In genomic region chr12:123807670-123808069, GRCh38 we compare ENCODE assay signal across 17 cellular contexts. TPM values are rescaled to one million over a fixed set of nuclear protein-coding genes. Genes with fewer than 3 reads are reported as not detected.
DNase-seq lines count a peak whose midpoint lies in the region; ATAC-seq and TF ChIP-seq lines count a peak whose summit lies in the region.
"Had no signal": no experiment of that assay in that cellular context is flagged by ENCODE, and none has a peak within 500 bp of the region (broad histone marks: within the 10 kb centered on the region; RNA-seq: fewer than 3 reads in every experiment).

No MANE protein-coding gene starts in this region.

- peaks cover 9% of the 10 kb centered on the region for H3K27me3 Mint-ChIP-seq in chondrocyte (ENCODE audit: low read depth)
- H3K27me3 Mint-ChIP-seq in type B pancreatic cell, result peaks cover 23% of the 10 kb centered on the region

- POLR2A ChIA-PET in HEK293 (lab: Yijun Ruan, JAX), result no interaction called here

- H3K4me1 ChIP-seq in ACC112 (ENCODE audit: control insufficient read depth, insufficient read depth, low read length, unreplicated experiment) (peaks cover 6% of the 10 kb centered on the region), HEK293 (ENCODE audit: control insufficient read depth, insufficient read depth, low read length) (no peaks in the 10 kb centered on the region)
- H3K4me1 ChIP-seq: Caco-2 had no signal

- no peak overlapping the region for H3K4me3 ChIP-seq in ACC112 (ENCODE audit: low read depth, low read length)
- H3K4me3 ChIP-seq in HEK293 (ENCODE audit: low read depth, low read length), result no peak overlapping the region
- H3K4me3 ChIP-seq: lung had no signal

- CTCF ChIA-PET in HEK293 (lab: Yijun Ruan, JAX), result interaction anchor here (0.6 to 1.2 kb wide), 5 partner anchors 18 to 1021 kb away, joined by 3 to 7 read pairs (median 4); no protein-coding TSS in a partner anchor

- TF ChIP-seq CTCF in HEK293 (tag by site-specific recombination; IDR thresholded peaks at IDR 0.05) (no peak), chondrocyte (IDR thresholded peaks at IDR 0.05) (no peak), type B pancreatic cell (conservative IDR thresholded peaks at IDR 0.05) (no peak)

- peak overlapping the region; percentile 38 for H2AFZ ChIP-seq in ACC112 (ENCODE audit: low read length, unreplicated experiment)

- H3K9me3 Mint-ChIP-seq in chondrocyte (ENCODE audit: low read depth) (no peaks in the 10 kb centered on the region), type B pancreatic cell (no peaks in the 10 kb centered on the region)
- H3K9me3 Mint-ChIP-seq: natural killer cell treated with Interleukin-12 subunit alpha and Interleukin-12 subunit beta and Interleukin-15 and Interleukin-18, amount 100 ng/mL, for 72 hours had no signal

- no peaks in the 10 kb centered on the region for H3K9me3 ChIP-seq in HEK293 (ENCODE audit: control insufficient read depth, insufficient read depth, low read depth, low read length)
- H3K9me3 ChIP-seq: Caco-2 had no signal

- H3K27ac ChIP-seq in ACC112 (ENCODE audit: low read depth, low read length), result no peak overlapping the region
- no peak overlapping the region for H3K27ac ChIP-seq in HEK293 (ENCODE audit: extremely low read depth, low read depth, low read length)

- no peaks in the 10 kb centered on the region for H3K79me2 ChIP-seq in ACC112 (ENCODE audit: control insufficient read depth, insufficient read depth, low read length, unreplicated experiment)

- H3K4me1 Mint-ChIP-seq in chondrocyte (ENCODE audit: low read depth) (peaks cover 4% of the 10 kb centered on the region), type B pancreatic cell (ENCODE audit: unreplicated experiment) (peaks cover 5% of the 10 kb centered on the region)

- peaks cover 5% of the 10 kb centered on the region; the same call in 1 of the 2 replicates for H3K27me3 ChIP-seq in ACC112 (ENCODE audit: insufficient read depth, low read length)

- no peaks in the 10 kb centered on the region for H3K36me3 ChIP-seq in ACC112 (ENCODE audit: insufficient read depth, low read length)
- no peaks in the 10 kb centered on the region for H3K36me3 ChIP-seq in HEK293 (ENCODE audit: control insufficient read depth in 2 of 2, insufficient read depth in 1 of 2, low read length in 2 of 2)

- DNase-seq in chondrocyte (ENCODE audit: low spot score) (no peak), midbrain (lab: John Stamatoyannopoulos, UW) (peak; percentile 4), occipital lobe (lab: John Stamatoyannopoulos, UW) (no peak), type B pancreatic cell (ENCODE audit: extremely low spot score, unreplicated experiment) (no peak)
- DNase-seq in activated CD4-positive, alpha-beta T cell treated with anti-CD3 and anti-CD28 coated beads for 48 hours, result no peak
- DNase-seq: activated CD4-positive, alpha-beta T cell treated with anti-CD3 and anti-CD28 coated beads for 1 hour; activated effector memory CD4-positive, alpha-beta T cell treated with anti-CD3 and anti-CD28 coated beads, Interleukin-2, amount 50 U/mL, for 16 hours; AML-193; NCI-H2171; NK-92 treated with Interleukin-12 subunit alpha and Interleukin-12 subunit beta, amount 100 ng/mL, for 24 hours had no signal

- no peak for ATAC-seq in GM18907 (IDR thresholded peaks at IDR 0.05; ENCODE audit: unreplicated experiment)
- ATAC-seq: natural killer cell treated with Interleukin-12 subunit alpha and Interleukin-12 subunit beta and Interleukin-15 and Interleukin-18, amount 100 ng/mL, for 72 hours had no signal

- H3K36me3 Mint-ChIP-seq in chondrocyte (ENCODE audit: low read depth), result peaks cover 2% of the 10 kb centered on the region
- H3K36me3 Mint-ChIP-seq in type B pancreatic cell, result no peaks in the 10 kb centered on the region
- H3K36me3 Mint-ChIP-seq: natural killer cell treated with Interleukin-12 subunit alpha and Interleukin-12 subunit beta and Interleukin-15 and Interleukin-18, amount 100 ng/mL, for 72 hours had no signal

- H3K27ac Mint-ChIP-seq in chondrocyte (ENCODE audit: unreplicated experiment) (peak overlapping the region; percentile 20), type B pancreatic cell (no peak overlapping the region)
- H3K27ac Mint-ChIP-seq: natural killer cell treated with Interleukin-12 subunit alpha and Interleukin-12 subunit beta and Interleukin-15 and Interleukin-18, amount 100 ng/mL, for 72 hours had no signal

- H3K4me3 Mint-ChIP-seq in chondrocyte (ENCODE audit: unreplicated experiment), result no peak overlapping the region
- no peak overlapping the region for H3K4me3 Mint-ChIP-seq in type B pancreatic cell
- H3K4me3 Mint-ChIP-seq: natural killer cell treated with Interleukin-12 subunit alpha and Interleukin-12 subunit beta and Interleukin-15 and Interleukin-18, amount 100 ng/mL, for 72 hours had no signal

TF ChIP-seq in HEK293, 187 proteins besides CTCF, POLR2A, EP300 and RAD21 (continues in another document):
- TF ChIP-seq PRDM1 (tag by site-specific recombination; IDR thresholded peaks at IDR 0.05) (peak; percentile 87), ZNF843 (tag by site-specific recombination; IDR thresholded peaks at IDR 0.05) (no peak), WT1 (tag by site-specific recombination; IDR thresholded peaks at IDR 0.05) (peak; percentile 16; the same call in 1 of the 2 replicates), ZNF785 (tag by site-specific recombination; IDR thresholded peaks at IDR 0.05) (no peak), ZNF394 (tag by site-specific recombination; IDR thresholded peaks at IDR 0.05; ENCODE audit: borderline replicate concordance) (no peak), ZBTB20 (tag by site-specific recombination; IDR thresholded peaks at IDR 0.05) (no peak), ZNF350 (tag by site-specific recombination; IDR thresholded peaks at IDR 0.05) (no peak), ZNF626 (tag by site-specific recombination; IDR thresholded peaks at IDR 0.05) (no peak), ZNF629 (tag by site-specific recombination; IDR thresholded peaks at IDR 0.05) (no peak), ZNF174 (tag by site-specific recombination; IDR thresholded peaks at IDR 0.05) (no peak), ZNF302 (tag by site-specific recombination; IDR thresholded peaks at IDR 0.05; ENCODE audit: low read depth) (no peak), ZNF544 (tag by site-specific recombination; IDR thresholded peaks at IDR 0.05) (no peak), BCL11A (tag by site-specific recombination; IDR thresholded peaks at IDR 0.05; ENCODE audit: low read depth) (no peak), ZNF548 (tag by site-specific recombination; IDR thresholded peaks at IDR 0.05) (no peak), ZNF837 (tag by site-specific recombination; IDR thresholded peaks at IDR 0.05) (no peak), ZNF292 (tag by site-specific recombination; IDR thresholded peaks at IDR 0.05; ENCODE audit: borderline replicate concordance, low read depth) (no peak), FEZF1 (tag by site-specific recombination; IDR thresholded peaks at IDR 0.05) (no peak), RBAK (tag by site-specific recombination; IDR thresholded peaks at IDR 0.05) (no peak), ZNF510 (tag by site-specific recombination; IDR thresholded peaks at IDR 0.05; ENCODE audit: insufficient replicate concordance) (no peak), ZNF76 (tag by site-specific recombination; IDR thresholded peaks at IDR 0.05; ENCODE audit: borderline replicate concordance, low read depth) (no peak), ZNF26 (tag by site-specific recombination; IDR thresholded peaks at IDR 0.05) (no peak), ZNF221 (tag by site-specific recombination; IDR thresholded peaks at IDR 0.05; ENCODE audit: borderline replicate concordance) (no peak)
- TF ChIP-seq, protein P1, sequence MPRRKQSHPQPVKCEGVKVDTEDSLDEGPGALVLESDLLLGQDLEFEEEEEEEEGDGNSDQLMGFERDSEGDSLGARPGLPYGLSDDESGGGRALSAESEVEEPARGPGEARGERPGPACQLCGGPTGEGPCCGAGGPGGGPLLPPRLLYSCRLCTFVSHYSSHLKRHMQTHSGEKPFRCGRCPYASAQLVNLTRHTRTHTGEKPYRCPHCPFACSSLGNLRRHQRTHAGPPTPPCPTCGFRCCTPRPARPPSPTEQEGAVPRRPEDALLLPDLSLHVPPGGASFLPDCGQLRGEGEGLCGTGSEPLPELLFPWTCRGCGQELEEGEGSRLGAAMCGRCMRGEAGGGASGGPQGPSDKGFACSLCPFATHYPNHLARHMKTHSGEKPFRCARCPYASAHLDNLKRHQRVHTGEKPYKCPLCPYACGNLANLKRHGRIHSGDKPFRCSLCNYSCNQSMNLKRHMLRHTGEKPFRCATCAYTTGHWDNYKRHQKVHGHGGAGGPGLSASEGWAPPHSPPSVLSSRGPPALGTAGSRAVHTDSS (tag by site-specific recombination; IDR thresholded peaks at IDR 0.05), result no peak
- TF ChIP-seq, protein P2, sequence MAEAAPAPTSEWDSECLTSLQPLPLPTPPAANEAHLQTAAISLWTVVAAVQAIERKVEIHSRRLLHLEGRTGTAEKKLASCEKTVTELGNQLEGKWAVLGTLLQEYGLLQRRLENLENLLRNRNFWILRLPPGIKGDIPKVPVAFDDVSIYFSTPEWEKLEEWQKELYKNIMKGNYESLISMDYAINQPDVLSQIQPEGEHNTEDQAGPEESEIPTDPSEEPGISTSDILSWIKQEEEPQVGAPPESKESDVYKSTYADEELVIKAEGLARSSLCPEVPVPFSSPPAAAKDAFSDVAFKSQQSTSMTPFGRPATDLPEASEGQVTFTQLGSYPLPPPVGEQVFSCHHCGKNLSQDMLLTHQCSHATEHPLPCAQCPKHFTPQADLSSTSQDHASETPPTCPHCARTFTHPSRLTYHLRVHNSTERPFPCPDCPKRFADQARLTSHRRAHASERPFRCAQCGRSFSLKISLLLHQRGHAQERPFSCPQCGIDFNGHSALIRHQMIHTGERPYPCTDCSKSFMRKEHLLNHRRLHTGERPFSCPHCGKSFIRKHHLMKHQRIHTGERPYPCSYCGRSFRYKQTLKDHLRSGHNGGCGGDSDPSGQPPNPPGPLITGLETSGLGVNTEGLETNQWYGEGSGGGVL (tag by site-specific recombination; IDR thresholded peaks at IDR 0.05), result peak; percentile 82

RNA-seq across cellular contexts. Expression of gene DNAH10, which starts 45.6 kb away (rescaled TPM):
- 0.46 to 1.2 TPM (median 0.95 TPM) in 3 replicates for total RNA-seq in chondrocyte
- total RNA-seq in occipital lobe, result 22.6 TPM
- 0.29 and 0.56 TPM in 2 replicates for total RNA-seq in type B pancreatic cell (ENCODE audit: low replicate concordance)
- total RNA-seq: glomerular endothelial cell had no signal

Comparison
In these comparisons a context has a peak if more than half of its experiments do, and no peak if none do; other contexts are left out.
1. RNA of gene DNAH10, which starts 45.6 kb away (total RNA-seq): 22.6 TPM in occipital lobe (single experiment); 0.46 to 1.2 TPM in chondrocyte and 0.29 to 0.56 TPM in type B pancreatic cell; every median in the first group is over 10 times any median in the second.